9 cellular contexts compared by ENCODE assay signal in the genomic region with DNA sequence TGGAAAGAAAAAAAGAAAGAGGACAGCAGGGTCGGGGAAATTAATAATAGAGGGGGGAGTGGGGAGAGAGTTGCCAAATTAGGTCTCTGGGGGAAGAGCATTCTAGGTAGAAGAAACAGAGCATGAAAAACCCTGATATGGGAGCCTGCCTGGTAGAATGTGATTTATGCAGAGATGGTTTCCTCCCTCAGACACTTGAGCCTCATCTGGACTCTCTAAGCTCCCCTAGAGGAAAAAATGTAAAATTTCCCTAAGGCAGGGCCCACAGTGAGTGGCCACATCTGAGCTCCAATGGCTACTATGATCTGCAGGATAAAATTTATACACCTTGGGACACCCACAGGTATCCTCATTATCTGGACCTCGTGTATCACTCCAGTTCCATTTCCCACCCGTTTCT. TPM values are rescaled to one million over a fixed set of nuclear protein-coding genes. Genes with fewer than 3 reads are reported as not detected.
DNase-seq lines count a peak whose midpoint lies in the region; ATAC-seq and TF ChIP-seq lines count a peak whose summit lies in the region.
"Had no signal": no experiment of that assay in that cellular context is flagged by ENCODE, and none has a peak within 500 bp of the region (broad histone marks: within the 10 kb centered on the region; RNA-seq: fewer than 3 reads in every experiment).

No MANE protein-coding gene starts in this region.

- DNase-seq in Right ventricle myocardium superior (no peak), right atrium auricular region (ENCODE audit: low spot score) (no peak), astrocyte of the cerebellum (ENCODE audit: low read depth) (no peak), kidney epithelial cell (ENCODE audit: low read depth) (no peak), SJCRH30 (no peak), Karpas-422 (no peak), NCI-H526 treated with DMSO at 0.1 percent for 48 hours (lab: John Stamatoyannopoulos, UW) (no peak)

- no peaks in the 10 kb centered on the region for H3K9me2 ChIP-seq in Karpas-422 (replicated peaks; ENCODE audit: insufficient read depth, low read length)

- H3K4me1 ChIP-seq in right atrium auricular region = peaks cover 0 to 46% of the 10 kb centered on the region in 2 donors
- H3K4me1 ChIP-seq in SJCRH30 = peaks cover 10% of the 10 kb centered on the region
- no peaks in the 10 kb centered on the region for H3K4me1 ChIP-seq in Karpas-422 (ENCODE audit: low read length)

- H3K27me3 ChIP-seq in right atrium auricular region (no peaks in the 10 kb centered on the region), kidney epithelial cell (ENCODE audit: control insufficient read depth, insufficient read depth, low read length) (no peaks in the 10 kb centered on the region), SJCRH30 (no peaks in the 10 kb centered on the region), Karpas-422 (ENCODE audit: low read length) (no peaks in the 10 kb centered on the region)

- H3K36me3 ChIP-seq in right atrium auricular region (no peaks in the 10 kb centered on the region), kidney epithelial cell (ENCODE audit: control insufficient read depth, insufficient read depth, low read length) (no peaks in the 10 kb centered on the region), SJCRH30 (no peaks in the 10 kb centered on the region), Karpas-422 (ENCODE audit: insufficient read depth, low read length) (no peaks in the 10 kb centered on the region)

- in situ Hi-C loops in astrocyte of the cerebellum (cut with HindIII; ENCODE audit: low sequenced_read_pairs) = loop anchor here (10.0 kb wide), 1 partner anchor 48 kb away; no protein-coding TSS in a partner anchor

- H3K27ac ChIP-seq in right atrium auricular region = peak overlapping the region in 1 of 2 donors; percentile 38
- no peak overlapping the region for H3K27ac ChIP-seq in SJCRH30
- H3K27ac ChIP-seq in Karpas-422 (ENCODE audit: low read length) = no peak overlapping the region

- H3K9ac ChIP-seq in Karpas-422 (ENCODE audit: low read length) = no peak overlapping the region

- ATAC-seq in Right ventricle myocardium superior (ENCODE audit: poor library complexity) (peak; percentile 36), HG03095 (IDR thresholded peaks at IDR 0.05; ENCODE audit: unreplicated experiment) (no peak)
- ATAC-seq: activated T-helper 17 cell treated with anti-CD3 and anti-CD28 coated beads, Interleukin-2, amount 50 U/mL, for 72 hours had no signal

- H3K4me3 ChIP-seq in right atrium auricular region = no peak overlapping the region
- no peak overlapping the region for H3K4me3 ChIP-seq in astrocyte of the cerebellum (ENCODE audit: low read depth, low read length)
- no peak overlapping the region for H3K4me3 ChIP-seq in kidney epithelial cell (ENCODE audit: low read depth, low read length)
- no peak overlapping the region for H3K4me3 ChIP-seq in SJCRH30
- H3K4me3 ChIP-seq in Karpas-422 (ENCODE audit: low read length) = no peak overlapping the region

- H2AFZ ChIP-seq in Karpas-422 (ENCODE audit: low read length) = no peak overlapping the region

- intact Hi-C loops in Right ventricle myocardium superior (cut with DNase I) = no loop called here

- H3K79me2 ChIP-seq in Karpas-422 (ENCODE audit: low read length) = no peaks in the 10 kb centered on the region

- TF ChIP-seq CTCF in right atrium auricular region (IDR thresholded peaks at IDR 0.05) = no peak
- TF ChIP-seq CTCF in astrocyte of the cerebellum (IDR thresholded peaks at IDR 0.05; ENCODE audit: low read depth, low read length, missing control alignments) = peak; percentile 49
- peak; percentile 38 for TF ChIP-seq CTCF in kidney epithelial cell (IDR thresholded peaks at IDR 0.05; ENCODE audit: insufficient read depth, low read length, poor library complexity, severe bottlenecking)

- H3K4me2 ChIP-seq in Karpas-422 (ENCODE audit: low read depth, low read length, poor library complexity, severe bottlenecking) = no peak overlapping the region

- no peaks in the 10 kb centered on the region for H4K20me1 ChIP-seq in Karpas-422 (ENCODE audit: insufficient read depth, low read depth, low read length)

- no peaks in the 10 kb centered on the region for H3K9me3 ChIP-seq in right atrium auricular region
- no peaks in the 10 kb centered on the region for H3K9me3 ChIP-seq in SJCRH30 (replicated peaks)
- no peaks in the 10 kb centered on the region for H3K9me3 ChIP-seq in Karpas-422 (ENCODE audit: low read length)

RNA-seq across cellular contexts. Expression of gene EPAS1, which starts 20.6 kb away (rescaled TPM):
- total RNA-seq in Right ventricle myocardium superior (200 TPM), right atrium auricular region (100 to 1,000 TPM; 257 to 311 TPM), kidney epithelial cell (94.3 and 134 TPM in 2 replicates)
- 16.5 and 17.3 TPM in 2 replicates for total RNA-seq in SJCRH30 (2014; rRNA removed; shearing (Covaris generic))
- not detected in 2 replicates for total RNA-seq in Karpas-422 (2014; rRNA removed; shearing (Covaris generic); ENCODE audit: low replicate concordance)

Comparison
In these comparisons a context has a peak if more than half of its experiments do, and no peak if none do; other contexts are left out.
1. CTCF ChIP-seq: peak in astrocyte of the cerebellum (single experiment) and kidney epithelial cell (single experiment); none in right atrium auricular region (0 of 2).
2. RNA of gene EPAS1, which starts 20.6 kb away (total RNA-seq): 257 to 311 TPM in right atrium auricular region, 200 TPM in Right ventricle myocardium superior (single experiment), 94.3 to 134 TPM in kidney epithelial cell and 16.5 to 17.3 TPM in SJCRH30; not detected in Karpas-422; every median in the first group is over 10 times any median in the second.